Comparison of ENCODE assay signal across 33 cellular contexts in genomic region chr9:137065336-137065967, GRCh38.
"Had no signal": no experiment of that assay in that cellular context is flagged by ENCODE, and none has a peak within 500 bp of the region (broad histone marks: within the 10 kb centered on the region; RNA-seq: fewer than 3 reads in every experiment).

No MANE protein-coding gene starts in this region.

- H3K27me3 Mint-ChIP-seq: activated CD4-positive, alpha-beta T cell treated with anti-CD3 and anti-CD28 coated beads, Interleukin-2, amount 10 ng/mL, durations not matched to agents 24 days and 14 days; activated T-helper 17 cell treated with anti-CD3 and anti-CD28 coated beads, Interleukin-2, amount 50 U/mL, for 72 hours had no signal

- H3K9me3 Mint-ChIP-seq: activated CD4-positive, alpha-beta T cell treated with anti-CD3 and anti-CD28 coated beads, Interleukin-2, amount 10 ng/mL, durations not matched to agents 24 days and 14 days; activated CD8-positive, alpha-beta T cell treated with anti-CD3 and anti-CD28 coated beads for 36 hours; activated naive CD4-positive, alpha-beta T cell treated with anti-CD3 and anti-CD28 coated beads, Interleukin-2, amount 50 U/mL, for 72 hours; activated T-cell treated with anti-CD3 and anti-CD28 coated beads, Interleukin-2, amount 50 U/mL, for 72 hours; activated T-helper 17 cell treated with anti-CD3 and anti-CD28 coated beads, Interleukin-2, amount 50 U/mL, for 72 hours; T-cell had no signal

- H3K27ac ChIP-seq: adrenal gland, body of pancreas, breast epithelium, PC-9, WERI-Rb-1 had no signal

- H3K36me3 ChIP-seq: adrenal gland, breast epithelium had no signal

- H3K27ac Mint-ChIP-seq: activated CD4-positive, alpha-beta T cell treated with anti-CD3 and anti-CD28 coated beads, Interleukin-2, amount 10 ng/mL, durations not matched to agents 24 days and 14 days; activated CD8-positive, alpha-beta T cell treated with anti-CD3 and anti-CD28 coated beads for 36 hours; activated naive CD4-positive, alpha-beta T cell treated with anti-CD3 and anti-CD28 coated beads, Interleukin-2, amount 50 U/mL, for 72 hours; activated T-cell treated with anti-CD3 and anti-CD28 coated beads, Interleukin-2, amount 50 U/mL, for 72 hours; activated T-helper 17 cell treated with anti-CD3 and anti-CD28 coated beads, Interleukin-2, amount 50 U/mL, for 72 hours; T-cell; T-helper 17 cell had no signal

- H3K36me3 Mint-ChIP-seq: activated naive CD4-positive, alpha-beta T cell treated with anti-CD3 and anti-CD28 coated beads, Interleukin-2, amount 50 U/mL, for 72 hours; T-cell had no signal

- H3K4me3 ChIP-seq: adrenal gland, body of pancreas, MG63, PC-9 had no signal

- DNase-seq: activated CD4-positive, alpha-beta T cell treated with anti-CD3 and anti-CD28 coated beads, Interleukin-2, amount 10 ng/mL, durations not matched to agents 24 days and 14 days; activated CD4-positive, alpha-beta T cell treated with anti-CD3 and anti-CD28 coated beads, Interleukin-2, amount 50 U/mL, for 4 hours; activated CD8-positive, alpha-beta T cell treated with anti-CD3 and anti-CD28 coated beads for 36 hours; activated gamma-delta T cell; activated naive CD4-positive, alpha-beta T cell treated with Interleukin-2 at 50 U/mL for 16 hours; activated T-cell treated with anti-CD3 and anti-CD28 coated beads, Interleukin-2, amount 50 U/mL, for 1 hour; activated T-cell treated with anti-CD3 and anti-CD28 coated beads, Interleukin-2, amount 50 U/mL, for 72 hours; adrenal gland; body of pancreas; cerebellar nuclear complex; Kasumi-1; KG1; MG63; NCI-H1048; NCI-H1105 treated with DMSO at 0.1 percent for 48 hours; NCI-H1436 treated with DMSO at 0.1 percent for 48 hours; NCI-H1694 treated with DMSO at 0.1 percent for 48 hours; NCI-H2029 treated with DMSO at 0.1 percent for 48 hours; NCI-H2107; NCI-H2171; NCI-H510A; NCI-H526; NCI-H748 treated with DMSO at 0.1 percent for 48 hours; NK-92 treated with Interleukin-12 subunit alpha and Interleukin-12 subunit beta, amount 100 ng/mL, for 24 hours; PC-9; SIG-M5; T-cell; T-helper 17 cell; T-helper 9 cell; WERI-Rb-1 had no signal

- H3K4me1 ChIP-seq: adrenal gland had no signal

- H3K27me3 ChIP-seq: body of pancreas, MG63 had no signal

- H3K9me3 ChIP-seq: adrenal gland, body of pancreas, breast epithelium, MG63 had no signal

- H3K4me3 Mint-ChIP-seq: activated CD4-positive, alpha-beta T cell treated with anti-CD3 and anti-CD28 coated beads, Interleukin-2, amount 10 ng/mL, durations not matched to agents 24 days and 14 days; activated CD8-positive, alpha-beta T cell treated with anti-CD3 and anti-CD28 coated beads for 36 hours; activated T-cell treated with anti-CD3 and anti-CD28 coated beads, Interleukin-2, amount 50 U/mL, for 72 hours; activated T-helper 17 cell treated with anti-CD3 and anti-CD28 coated beads, Interleukin-2, amount 50 U/mL, for 72 hours; T-cell; T-helper 17 cell had no signal
